In the genomic region with DNA sequence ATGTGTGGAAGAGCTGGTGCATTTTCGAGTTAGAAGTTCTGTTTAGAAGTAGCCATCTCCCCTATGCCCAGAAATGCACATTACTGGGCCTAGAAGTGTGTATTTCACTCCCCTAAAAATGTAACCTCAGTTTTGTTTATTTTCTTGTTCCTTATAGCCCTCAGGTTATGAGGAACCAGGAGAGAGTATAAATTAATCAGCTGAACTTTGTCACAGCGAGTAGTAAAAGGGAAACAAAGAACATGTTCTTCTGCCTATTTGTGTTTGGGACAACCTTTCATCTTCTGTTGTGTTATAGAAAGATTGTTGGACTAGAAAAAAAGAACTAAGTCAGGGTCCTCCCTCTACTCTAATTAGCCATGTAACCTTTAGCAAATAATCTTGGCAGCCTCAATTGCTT, we compare ENCODE assay signal across 29 cellular contexts.
"Had no signal": no experiment of that assay in that cellular context is flagged by ENCODE, and none has a peak within 500 bp of the region (broad histone marks: within the 10 kb centered on the region; RNA-seq: fewer than 3 reads in every experiment).

No MANE protein-coding gene starts in this region.

- H3K36me3 ChIP-seq: brain microvascular endothelial cell, esophagus muscularis mucosa, gastrocnemius medialis, WERI-Rb-1 had no signal

- H3K27ac ChIP-seq: brain microvascular endothelial cell, coronary artery, esophagus muscularis mucosa, foreskin keratinocyte, gastrocnemius medialis, WERI-Rb-1 had no signal

- ATAC-seq: activated CD4-positive, CD25-positive, alpha-beta regulatory T cell treated with anti-CD3 and anti-CD28 coated beads, Interleukin-2, amount 50 U/mL, for 24 hours; activated CD8-positive, alpha-beta T cell treated with anti-CD3 and anti-CD28 coated beads for 36 hours; activated T-cell treated with anti-CD3 and anti-CD28 coated beads, Interleukin-2, amount 50 U/mL, for 4 hours; activated T-helper 17 cell treated with anti-CD3 and anti-CD28 coated beads, Interleukin-2, amount 50 U/mL, for 72 hours; effector memory CD8-positive, alpha-beta T cell; foreskin keratinocyte; gastrocnemius medialis; T-helper 17 cell had no signal

- H3K27me3 ChIP-seq: brain microvascular endothelial cell, esophagus muscularis mucosa, foreskin keratinocyte, gastrocnemius medialis had no signal

- H3K9me3 ChIP-seq: esophagus muscularis mucosa, gastrocnemius medialis had no signal

- H3K4me3 ChIP-seq: coronary artery, esophagus muscularis mucosa, gastrocnemius medialis had no signal

- H3K4me1 ChIP-seq: esophagus muscularis mucosa, foreskin keratinocyte, gastrocnemius medialis had no signal

- FAIRE-seq: astrocyte, bronchial epithelial cell had no signal

- DNase-seq: activated B cell treated with CpG ODN at 0.5 μM for 24 hours; activated CD4-positive, alpha-beta T cell treated with anti-CD3 and anti-CD28 coated beads for 48 hours; activated CD4-positive, alpha-beta T cell treated with anti-CD3 and anti-CD28 coated beads, Interleukin-2, amount 50 U/mL, for 1 hour; activated CD4-positive, alpha-beta T cell treated with anti-CD3 and anti-CD28 coated beads, Interleukin-2, amount 50 U/mL, for 48 hours; activated CD8-positive, alpha-beta memory T cell treated with anti-CD3 and anti-CD28 coated beads for 24 hours; activated CD8-positive, alpha-beta T cell treated with anti-CD3 and anti-CD28 coated beads for 36 hours; activated effector memory CD4-positive, alpha-beta T cell treated with Interleukin-2 at 50 U/mL for 16 hours; activated gamma-delta T cell treated with Interleukin-2 at 50 U/mL for 16 hours; activated naive CD4-positive, alpha-beta T cell treated with anti-CD3 and anti-CD28 coated beads, Interleukin-2, amount 50 U/mL, for 16 hours; activated naive CD4-positive, alpha-beta T cell treated with Interleukin-2 at 50 U/mL for 16 hours; activated T-cell treated with anti-CD3 and anti-CD28 coated beads, Interleukin-2, amount 50 U/mL, for 4 hours; amniotic stem cell; anterior cingulate cortex; brain microvascular endothelial cell; effector CD4-positive, alpha-beta T cell; effector memory CD8-positive, alpha-beta T cell; erythroblast; foreskin keratinocyte; gastrocnemius medialis; T-helper 1 cell; T-helper 17 cell; T1000; WERI-Rb-1 had no signal
